In genomic region chr17:16486373-16487250, GRCh38 we compare ENCODE assay signal across 8 cellular contexts. TPM values are rescaled to one million over a fixed set of nuclear protein-coding genes. Genes with fewer than 3 reads are reported as not detected.
DNase-seq lines count a peak whose midpoint lies in the region; ATAC-seq and TF ChIP-seq lines count a peak whose summit lies in the region.

No MANE protein-coding gene starts in this region.

- H4K20me1 ChIP-seq in smooth muscle cell (ENCODE audit: low read depth) = no peaks in the 10 kb centered on the region

- H3K27me3 ChIP-seq in smooth muscle cell (ENCODE audit: low read depth) = no peaks in the 10 kb centered on the region

- H3K27ac ChIP-seq in smooth muscle cell (ENCODE audit: low read depth) = peak overlapping the region; percentile 71

- POLR2A ChIA-PET in GM10248 (lab: Yijun Ruan, JAX) = no interaction called here

- peak overlapping the region; percentile 4 for H3K4me3 ChIP-seq in smooth muscle cell

- ATAC-seq in HG02642 (IDR thresholded peaks at IDR 0.05; ENCODE audit: poor library complexity, unreplicated experiment) = no peak
- ATAC-seq in activated CD4-positive, CD25-positive, alpha-beta regulatory T cell treated with anti-CD3 and anti-CD28 coated beads, Interleukin-2, amount 50 U/mL, for 24 hours = no peak

- peaks cover 41% of the 10 kb centered on the region for H3K4me1 ChIP-seq in smooth muscle cell (ENCODE audit: low read depth)

- no peak overlapping the region for H2AFZ ChIP-seq in smooth muscle cell (ENCODE audit: low read depth)

- CTCF ChIA-PET in GM10248 (lab: Yijun Ruan, JAX) = interaction anchor here (1.3 to 2.5 kb wide), 4 partner anchors 9 to 34 kb away, joined by 4 to 7 read pairs (median 6); no protein-coding TSS in a partner anchor

- in situ Hi-C loops in T47D (cut with HindIII; ENCODE audit: low pct_unique_long_range_greater_than_20kb, low sequenced_read_pairs) = no loop called here

- no peaks in the 10 kb centered on the region for H3K9me3 ChIP-seq in smooth muscle cell (replicated peaks; ENCODE audit: low read depth)

- DNase-seq in AG20443 (ENCODE audit: low spot score) (peak; percentile 82), NCI-H1694 treated with DMSO at 0.1 percent for 48 hours (lab: John Stamatoyannopoulos, UW) (peak; percentile 87), T47D (ENCODE audit: low read depth in 1 of 2, low spot score in 1 of 2) (peak; percentile 20 to 69), iris pigment epithelial cell (ENCODE audit: low read depth) (peak; percentile 52), smooth muscle cell (lab: John Stamatoyannopoulos, UW; ENCODE audit: unreplicated experiment) (peak; percentile 35), GM10248 (ENCODE audit: extremely low spot score) (no peak)

- H3K79me2 ChIP-seq in smooth muscle cell (ENCODE audit: low read depth) = no peaks in the 10 kb centered on the region

- H3K36me3 ChIP-seq in smooth muscle cell (ENCODE audit: low read depth) = no peaks in the 10 kb centered on the region

- H3K4me2 ChIP-seq in smooth muscle cell = peak overlapping the region; percentile 78

- 49% methylated on average over 24 of the region's 24 CpGs for WGBS in smooth muscle cell (ENCODE audit: low lambda C conversion rate)

- no peaks in the 10 kb centered on the region for H3F3A ChIP-seq in smooth muscle cell (ENCODE audit: low read depth)

- peak overlapping the region; percentile 0 for H3K9ac ChIP-seq in smooth muscle cell (ENCODE audit: low read depth)

- TF ChIP-seq CTCF in smooth muscle cell (IDR thresholded peaks at IDR 0.05; ENCODE audit: borderline replicate concordance, insufficient read depth, poor library complexity, severe bottlenecking) (no peak), GM10248 (IDR thresholded peaks at IDR 0.05; ENCODE audit: control extremely low read depth, extremely low read depth, low read depth, missing control alignments) (no peak)

RNA-seq across cellular contexts. Expression of gene LRRC75A, which starts 5.4 kb away (rescaled TPM):
- total RNA-seq in smooth muscle cell = 0.76 and 2.7 TPM in 2 replicates
- 0.70 and 2.2 TPM in 2 replicates for polyA plus RNA-seq in smooth muscle cell
